ENCODE assay signal across 24 cellular contexts in genomic region chr7:149831730-149832219, GRCh38.
"Had no signal": no experiment of that assay in that cellular context is flagged by ENCODE, and none has a peak within 500 bp of the region (broad histone marks: within the 10 kb centered on the region; RNA-seq: fewer than 3 reads in every experiment).

No MANE protein-coding gene starts in this region.

- DNase-seq: activated CD4-positive, alpha-beta memory T cell treated with anti-CD3 and anti-CD28 coated beads, Interleukin-2, amount 10 ng/mL, durations not matched to agents 7 days and 5 days; activated CD4-positive, alpha-beta T cell treated with anti-CD3 and anti-CD28 coated beads, Interleukin-2, amount 10 ng/mL, durations not matched to agents 24 days and 14 days; activated gamma-delta T cell treated with Interleukin-2 at 50 U/mL for 16 hours; anterior cingulate cortex; effector CD4-positive, alpha-beta T cell; glutamatergic neuron; left ventricle myocardium superior; nucleus accumbens; stimulated activated CD4-positive, alpha-beta T cell treated with anti-CD3 and anti-CD28 coated beads, Interleukin-15, amount 100 ng/mL, for 24 hours; T-helper 2 cell; testis; trophoblast cell had no signal

- H3K27ac ChIP-seq: body of pancreas, hepatocyte, parathyroid adenoma, testis, vagina had no signal

- H3K4me1 Mint-ChIP-seq: activated CD4-positive, alpha-beta memory T cell treated with anti-CD3 and anti-CD28 coated beads, Interleukin-2, amount 10 ng/mL, durations not matched to agents 7 days and 5 days; activated CD4-positive, alpha-beta T cell treated with anti-CD3 and anti-CD28 coated beads, Interleukin-2, amount 10 ng/mL, durations not matched to agents 24 days and 14 days; activated naive CD4-positive, alpha-beta T cell treated with anti-CD3 and anti-CD28 coated beads, Interleukin-2, amount 50 U/mL, for 24 hours; stimulated activated memory B cell treated with anti-CD40 and anti-IgM and Interleukin-4, amounts not matched to agents 10 μg/mL and 1 μg/mL and 100 μg/mL, for 72 hours had no signal

- H3K36me3 Mint-ChIP-seq: activated naive CD4-positive, alpha-beta T cell treated with anti-CD3 and anti-CD28 coated beads, Interleukin-2, amount 50 U/mL, for 24 hours; natural killer cell treated with Interleukin-12 subunit alpha and Interleukin-12 subunit beta and Interleukin-15 and Interleukin-18, amount 100 ng/mL, for 72 hours; stimulated activated memory B cell treated with anti-CD40 and anti-IgM and Interleukin-4, amounts not matched to agents 10 μg/mL and 1 μg/mL and 100 μg/mL, for 72 hours had no signal

- H3K36me3 ChIP-seq: vagina had no signal

- H3K4me3 Mint-ChIP-seq: activated CD4-positive, alpha-beta memory T cell treated with anti-CD3 and anti-CD28 coated beads, Interleukin-2, amount 10 ng/mL, durations not matched to agents 7 days and 5 days; activated CD4-positive, alpha-beta T cell treated with anti-CD3 and anti-CD28 coated beads, Interleukin-2, amount 10 ng/mL, durations not matched to agents 24 days and 14 days; activated naive CD4-positive, alpha-beta T cell treated with anti-CD3 and anti-CD28 coated beads, Interleukin-2, amount 50 U/mL, for 24 hours; dendritic cell treated with granulocyte-macrophage colony-stimulating factor and Interleukin-4, amounts not matched to agents 40 ng/mL and 50 ng/mL, for 4 days; natural killer cell treated with Interleukin-12 subunit alpha and Interleukin-12 subunit beta and Interleukin-15 and Interleukin-18, amount 100 ng/mL, for 72 hours; stimulated activated memory B cell treated with anti-CD40 and anti-IgM and Interleukin-4, amounts not matched to agents 10 μg/mL and 1 μg/mL and 100 μg/mL, for 72 hours had no signal

- H3K4me3 ChIP-seq: body of pancreas, hepatocyte, smooth muscle cell, testis, vagina had no signal

- H3K9me3 Mint-ChIP-seq: activated CD4-positive, alpha-beta memory T cell treated with anti-CD3 and anti-CD28 coated beads, Interleukin-2, amount 10 ng/mL, durations not matched to agents 7 days and 5 days; activated CD4-positive, alpha-beta T cell treated with anti-CD3 and anti-CD28 coated beads, Interleukin-2, amount 10 ng/mL, durations not matched to agents 24 days and 14 days; activated naive CD4-positive, alpha-beta T cell treated with anti-CD3 and anti-CD28 coated beads, Interleukin-2, amount 50 U/mL, for 24 hours; dendritic cell treated with granulocyte-macrophage colony-stimulating factor and Interleukin-4, amounts not matched to agents 40 ng/mL and 50 ng/mL, for 4 days; natural killer cell treated with Interleukin-12 subunit alpha and Interleukin-12 subunit beta and Interleukin-15 and Interleukin-18, amount 100 ng/mL, for 72 hours; stimulated activated memory B cell treated with anti-CD40 and anti-IgM and Interleukin-4, amounts not matched to agents 10 μg/mL and 1 μg/mL and 100 μg/mL, for 72 hours had no signal

- ATAC-seq: activated CD4-positive, CD25-positive, alpha-beta regulatory T cell treated with anti-CD3 and anti-CD28 coated beads, Interleukin-2, amount 50 U/mL, for 24 hours; body of pancreas; esophagus mucosa; left ventricle myocardium superior; natural killer cell treated with Interleukin-12 subunit alpha and Interleukin-12 subunit beta and Interleukin-15 and Interleukin-18, amount 100 ng/mL, for 72 hours; sciatic nerve; stimulated activated memory B cell treated with anti-CD40 and anti-IgM and Interleukin-4, amounts not matched to agents 10 μg/mL and 1 μg/mL and 100 μg/mL, for 72 hours had no signal

- H3K27ac Mint-ChIP-seq: activated CD4-positive, alpha-beta memory T cell treated with anti-CD3 and anti-CD28 coated beads, Interleukin-2, amount 10 ng/mL, durations not matched to agents 7 days and 5 days; activated CD4-positive, alpha-beta T cell treated with anti-CD3 and anti-CD28 coated beads, Interleukin-2, amount 10 ng/mL, durations not matched to agents 24 days and 14 days; activated naive CD4-positive, alpha-beta T cell treated with anti-CD3 and anti-CD28 coated beads, Interleukin-2, amount 50 U/mL, for 24 hours; dendritic cell treated with granulocyte-macrophage colony-stimulating factor and Interleukin-4, amounts not matched to agents 40 ng/mL and 50 ng/mL, for 4 days; natural killer cell treated with Interleukin-12 subunit alpha and Interleukin-12 subunit beta and Interleukin-15 and Interleukin-18, amount 100 ng/mL, for 72 hours; stimulated activated memory B cell treated with anti-CD40 and anti-IgM and Interleukin-4, amounts not matched to agents 10 μg/mL and 1 μg/mL and 100 μg/mL, for 72 hours had no signal

- H3K27me3 ChIP-seq: body of pancreas, hepatocyte, testis, vagina had no signal
